Comparison of ENCODE assay signal across 9 cellular contexts in the genomic region with DNA sequence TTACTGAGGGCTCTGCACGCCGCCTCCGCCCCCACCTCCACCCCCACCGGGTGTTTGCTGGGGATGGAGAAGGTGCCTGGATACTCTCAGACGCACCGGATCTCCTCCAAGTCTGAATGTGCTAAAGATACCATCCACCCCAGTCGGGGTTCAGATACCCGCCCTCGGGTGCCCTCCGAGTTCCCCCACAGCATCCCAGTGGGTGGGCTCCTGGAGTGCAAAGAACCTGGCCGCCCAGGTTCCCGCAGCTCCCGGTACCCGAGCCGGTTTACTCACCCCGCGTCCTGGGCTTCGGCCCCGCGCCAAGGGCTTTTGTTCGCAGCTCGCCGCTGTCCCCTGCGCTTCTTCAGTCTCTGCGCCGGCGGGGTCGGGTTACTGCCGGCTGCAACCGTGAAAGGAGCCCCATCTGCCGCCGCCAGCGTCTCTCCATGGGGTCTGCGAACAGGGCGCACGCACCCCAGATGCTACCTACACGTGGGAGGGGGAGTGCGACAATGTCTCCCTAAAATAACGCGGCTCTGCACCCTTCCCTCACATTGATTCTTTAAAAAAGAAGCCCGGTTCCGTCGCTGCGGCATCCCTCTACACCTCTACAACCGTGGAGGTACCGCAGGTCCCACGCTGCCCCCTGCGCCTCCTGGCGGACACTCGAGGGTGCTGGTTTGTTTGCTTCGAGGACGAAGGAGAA. TPM values are rescaled to one million over a fixed set of nuclear protein-coding genes. Genes with fewer than 3 reads are reported as not detected.
A peak's percentile ranks its signal among the peaks of the same experiment; 100 is the strongest.
DNase-seq lines count a peak whose midpoint lies in the region; ATAC-seq, FAIRE-seq and TF ChIP-seq lines count a peak whose summit lies in the region.
"Had no signal": no experiment of that assay in that cellular context is flagged by ENCODE, and none has a peak within 500 bp of the region (broad histone marks: within the 10 kb centered on the region; RNA-seq: fewer than 3 reads in every experiment).

Gene CCDC177 (minus strand): TSS at position 606 of the 688 bp plus-strand sequence. CDS start 1,249 bp downstream, outside the sequence.

- H2AFZ ChIP-seq in keratinocyte (ENCODE audit: control insufficient read depth, low read length) = peak within 1 kb of the TSS; percentile 63

- intact Hi-C loops in MCF 10A (cut with micrococcal nuclease) = loop anchor here (1.0 to 2.0 kb wide), 2 partner anchors 39 to 332 kb away; no protein-coding TSS in a partner anchor

- H3K36me3 Mint-ChIP-seq in MCF 10A (ENCODE audit: insufficient read depth, unreplicated experiment) = no peaks in the 10 kb centered on the region

- peaks cover 36% of the 10 kb centered on the region for H3K27me3 Mint-ChIP-seq in MCF 10A (ENCODE audit: insufficient read depth, unreplicated experiment)

- H3K4me3 ChIP-seq in WI38 (ENCODE audit: low read depth, low read length) (no peak within 1 kb of the TSS), keratinocyte (ENCODE audit: control insufficient read depth in 2 of 3, extremely low read depth in 1 of 3, insufficient read depth in 2 of 3, low read depth in 1 of 3, low read length in 3 of 3) (peak within 1 kb of the TSS in 2 of 3 experiments; percentile 14 to 49)

- POLR2A ChIA-PET in MCF 10A (lab: Yijun Ruan, JAX) = interaction anchor here (0.6 to 1.2 kb wide), 3 partner anchors 39 to 404 kb away, joined by 3 to 9 read pairs (median 3); no protein-coding TSS in a partner anchor

- BruUV-seq in MCF 10A (replicated peaks; lab: Mats Ljungman, UMichigan) = no TSS peak

- no peaks in the 10 kb centered on the region for H3K9me3 ChIP-seq in keratinocyte (ENCODE audit: control insufficient read depth, low read depth, low read length)

- no peaks in the 10 kb centered on the region for H3K9me3 Mint-ChIP-seq in MCF 10A (ENCODE audit: unreplicated experiment)

- H3K27ac Mint-ChIP-seq in MCF 10A (ENCODE audit: low read depth, unreplicated experiment) = no peak within 1 kb of the TSS

- peaks cover 8% of the 10 kb centered on the region for H3K4me1 ChIP-seq in keratinocyte (ENCODE audit: control insufficient read depth, extremely low read depth, insufficient read depth, low read length)

- no peaks in the 10 kb centered on the region for H4K20me1 ChIP-seq in keratinocyte (ENCODE audit: control insufficient read depth, extremely low read depth, insufficient read depth, low read length)

- no peaks in the 10 kb centered on the region for H3K79me2 ChIP-seq in keratinocyte (ENCODE audit: control insufficient read depth, insufficient read depth, low read length)

- H3K27me3 ChIP-seq in keratinocyte (ENCODE audit: control insufficient read depth, extremely low read depth, insufficient read depth, low read length) = peaks cover 64% of the 10 kb centered on the region

- peak within 1 kb of the TSS; percentile 76 for H3K4me2 ChIP-seq in keratinocyte (ENCODE audit: control insufficient read depth, extremely low read depth, insufficient read depth, low read depth, low read length)

- TF ChIP-seq CTCF in GM12874 (IDR thresholded peaks at IDR 0.05; ENCODE audit: insufficient read depth, low read depth, low read length) (peak; percentile 83), WI38 (IDR thresholded peaks at IDR 0.05; ENCODE audit: low read depth, low read length) (peak; percentile 95), MCF 10A (IDR thresholded peaks at IDR 0.05; ENCODE audit: unreplicated experiment) (peak; percentile 83), keratinocyte (optimal IDR thresholded peaks at IDR 0.05 in 1 of 3, IDR thresholded peaks at IDR 0.05 in 1 of 3, conservative IDR thresholded peaks at IDR 0.05 in 1 of 3; ENCODE audit: extremely low read depth in 1 of 3, insufficient read depth in 2 of 3, low read length in 3 of 3) (peak; percentile 83 to 89 (median 83))

- peaks cover 6% of the 10 kb centered on the region for H3K4me1 Mint-ChIP-seq in MCF 10A (ENCODE audit: insufficient read depth, unreplicated experiment)

- DNase-seq in NCI-H146 (lab: John Stamatoyannopoulos, UW) (peak; percentile 77), MCF 10A (ENCODE audit: unreplicated experiment) (peak; percentile 63), keratinocyte (ENCODE audit: low read depth, low spot score) (no peak)
- peak; percentile 57 to 70 (median 64) for DNase-seq in stimulated activated CD4-positive, alpha-beta T cell treated with anti-CD3 and anti-CD28 coated beads, Interleukin-1b, Interleukin-23, amount 100 ng/mL, for 24 hours (ENCODE audit: low read depth in 4 of 4, low spot score in 1 of 4)

- H3K9ac ChIP-seq in keratinocyte (ENCODE audit: control insufficient read depth, extremely low read depth, insufficient read depth, low read length) = no peak within 1 kb of the TSS

- H3K9me1 ChIP-seq in keratinocyte (ENCODE audit: control insufficient read depth, extremely low read depth, insufficient read depth, low read length) = no peaks in the 10 kb centered on the region

- dilution Hi-C loops in keratinocyte (cut with MboI; ENCODE audit: extremely low pct_ligation_motif_present, low sequenced_read_pairs) = no loop called here

- no peak within 1 kb of the TSS for H3K27ac ChIP-seq in keratinocyte (ENCODE audit: control insufficient read depth, insufficient read depth, low read length)

- H3K4me3 Mint-ChIP-seq in MCF 10A (ENCODE audit: unreplicated experiment) = peak within 1 kb of the TSS; percentile 54

- ATAC-seq in HG03196 (IDR thresholded peaks at IDR 0.05; ENCODE audit: unreplicated experiment) (no peak), GM21515 (IDR thresholded peaks at IDR 0.05; ENCODE audit: unreplicated experiment) (no peak)

- CTCF ChIA-PET in MCF 10A (lab: Yijun Ruan, JAX) = interaction anchor here (0.5 to 7.4 kb wide), 25 partner anchors 11 to 311 kb away, joined by 3 to 113 read pairs (median 4); no protein-coding TSS in a partner anchor

- no peaks in the 10 kb centered on the region for H3K36me3 ChIP-seq in keratinocyte (ENCODE audit: control insufficient read depth in 2 of 2, extremely low read depth in 1 of 2, insufficient read depth in 2 of 2, low read length in 2 of 2)

- FAIRE-seq in keratinocyte (lab: Jason Lieb, UNC) = no peak

RNA-seq across cellular contexts. Expression of gene CCDC177, which starts in this region (rescaled TPM):
- not detected in 2 replicates for total RNA-seq in MCF 10A (2022)
- polyA plus RNA-seq in keratinocyte = not detected in 3 replicates
- not detected for polyA plus RNA-seq in keratinocyte (2011; ENCODE audit: low read depth)
- not detected in 2 replicates for polyA plus RNA-seq in keratinocyte (2011; cell fraction: cytosol; rRNA removed)
- not detected in 2 replicates for polyA plus RNA-seq in keratinocyte (2011; cell fraction: nucleus; rRNA removed)
- 0.03 TPM in 1 of 2 replicates, not detected in the other for polyA plus RNA-seq in keratinocyte (2012; ENCODE audit: low replicate concordance)
- not detected in 3 replicates for polyA minus RNA-seq in keratinocyte
- polyA minus RNA-seq in keratinocyte (2011; cell fraction: cytosol; rRNA and poly(A)+ RNA removed) = not detected
- polyA minus RNA-seq in keratinocyte (2011; cell fraction: nucleus; rRNA and poly(A)+ RNA removed) = not detected in 2 replicates
- total RNA-seq: pulmonary artery endothelial cell had no signal

Comparison
In these comparisons a context has a peak if more than half of its experiments do, and no peak if none do; other contexts are left out.
1. Peak in DNase-seq in MCF 10A; RNA of the gene not detected or under 1 TPM.